ENCODE assay signal across 8 cellular contexts in the genomic region with DNA sequence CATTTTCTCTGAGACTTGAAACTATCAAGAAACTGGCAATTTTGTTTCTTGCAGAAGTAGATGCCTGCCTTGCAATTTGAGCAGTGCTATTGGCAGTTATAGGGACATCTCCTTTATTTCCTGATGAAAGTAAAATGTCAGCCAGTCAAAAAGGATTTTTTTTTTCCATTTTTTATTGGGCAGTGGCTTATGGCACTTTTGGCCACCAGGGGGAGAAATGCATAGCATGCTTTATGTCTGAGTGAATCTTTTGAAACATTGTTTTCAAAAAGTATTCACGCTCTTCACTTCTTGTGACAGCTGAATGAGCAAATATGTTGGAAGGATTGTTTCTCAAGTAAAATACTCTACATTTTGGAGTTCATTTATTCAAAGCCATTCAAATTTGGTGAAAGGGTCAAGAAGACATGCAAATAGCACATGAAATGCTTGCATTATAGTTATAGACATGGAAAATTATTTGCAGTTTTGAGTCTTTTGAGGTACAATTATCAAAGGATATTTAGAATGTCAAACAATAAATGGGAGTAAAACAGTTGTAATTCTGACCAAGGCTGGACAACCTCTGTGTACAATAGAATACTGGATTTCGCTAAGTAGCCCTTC.
DNase-seq lines count a peak whose midpoint lies in the region; ATAC-seq and TF ChIP-seq lines count a peak whose summit lies in the region.

No MANE protein-coding gene starts in this region.

- no peaks in the 10 kb centered on the region for H3K27me3 ChIP-seq in HCT116 (ENCODE audit: insufficient read depth, low read length)
- H3K27me3 ChIP-seq in SJCRH30, result no peaks in the 10 kb centered on the region
- no peaks in the 10 kb centered on the region for H3K27me3 ChIP-seq in tibial nerve
- no peaks in the 10 kb centered on the region for H3K27me3 ChIP-seq in aorta (ENCODE audit: control insufficient read depth in 1 of 2, insufficient read depth in 2 of 2, low read length in 1 of 2)

- 0 out of 4 replicates have a peak, but pooled peaks cover 0 to 3% of the 10 kb centered on the region in 2 experiments for H3K9me3 ChIP-seq in HCT116 (ENCODE audit: control insufficient read depth in 1 of 2, insufficient read depth in 1 of 2, low read depth in 1 of 2, low read length in 2 of 2)
- H3K9me3 ChIP-seq in SJCRH30 (replicated peaks), result no peaks in the 10 kb centered on the region
- H3K9me3 ChIP-seq in tibial nerve, result peaks cover 0 to 12% (median 4%) of the 10 kb centered on the region in 4 donors
- H3K9me3 ChIP-seq in aorta (ENCODE audit: control insufficient read depth, low read length), result no peaks in the 10 kb centered on the region

- DNase-seq in COLO668 (lab: John Stamatoyannopoulos, UW; ENCODE audit: unreplicated experiment) (peak; percentile 47), HCT116 (ENCODE audit: low read depth, low spot score) (peak; percentile 18), SJCRH30 (peak; percentile 11 to 49), glutamatergic neuron (peak; percentile 56), tibial nerve (ENCODE audit: low spot score in 2 of 2) (peak in 1 of 2 donors; percentile 43), aorta (no peak), T-cell (no peak)
- DNase-seq in activated CD4-positive, alpha-beta memory T cell treated with anti-CD3 and anti-CD28 coated beads for 36 hours, result no peak

- H3K79me2 ChIP-seq in HCT116 (ENCODE audit: insufficient read depth, low read length), result no peaks in the 10 kb centered on the region

- CTCF ChIA-PET in HCT116 (lab: Charles Lee) (interaction anchor here (2.2 kb wide), 1 partner anchor 64 kb away, joined by 10 read pairs; no protein-coding TSS in a partner anchor), T-cell (lab: Charles Lee) (no interaction called here)
- CTCF ChIA-PET in activated CD4-positive, alpha-beta memory T cell treated with anti-CD3 and anti-CD28 coated beads for 36 hours (lab: Charles Lee), result interaction anchor here (0.6 kb wide), 1 partner anchor 193 kb away, joined by 3 read pairs; no protein-coding TSS in a partner anchor

- TF ChIP-seq RAD21 in HCT116 (IDR thresholded peaks at IDR 0.05; ENCODE audit: low read depth), result no peak

- H3K27ac ChIP-seq in HCT116 (ENCODE audit: low read depth, low read length), result no peak overlapping the region
- no peak overlapping the region for H3K27ac ChIP-seq in SJCRH30
- H3K27ac ChIP-seq in tibial nerve, result no peak overlapping the region
- H3K27ac ChIP-seq in aorta (ENCODE audit: low read depth in 1 of 2, low read length in 2 of 2), result no peak overlapping the region

- peak overlapping the region; percentile 98 for H3K27ac Mint-ChIP-seq in glutamatergic neuron (ENCODE audit: unreplicated experiment)
- no peak overlapping the region for H3K27ac Mint-ChIP-seq in activated CD4-positive, alpha-beta memory T cell treated with anti-CD3 and anti-CD28 coated beads for 36 hours
- H3K27ac Mint-ChIP-seq in T-cell, result no peak overlapping the region

- H3K36me3 Mint-ChIP-seq in glutamatergic neuron (ENCODE audit: unreplicated experiment) (peaks cover 3% of the 10 kb centered on the region), T-cell (no peaks in the 10 kb centered on the region)
- H3K36me3 Mint-ChIP-seq in activated CD4-positive, alpha-beta memory T cell treated with anti-CD3 and anti-CD28 coated beads for 36 hours, result no peaks in the 10 kb centered on the region

- H3K4me1 ChIP-seq in HCT116 (ENCODE audit: control insufficient read depth in 1 of 2, insufficient read depth in 2 of 2, low read length in 2 of 2) (no peaks in the 10 kb centered on the region), SJCRH30 (no peaks in the 10 kb centered on the region), tibial nerve (no peaks in the 10 kb centered on the region), aorta (ENCODE audit: control insufficient read depth in 1 of 2, insufficient read depth in 2 of 2, low read length in 2 of 2) (no peaks in the 10 kb centered on the region)

- no peak; the same call in 1 of the 2 replicates for ATAC-seq in HCT116
- ATAC-seq in aorta (ENCODE audit: low FRiP score), result no peak
- no peak for ATAC-seq in T-cell (replicated peaks in 1 of 4)

- H4K20me1 ChIP-seq in HCT116 (ENCODE audit: insufficient read depth), result no peaks in the 10 kb centered on the region

- H3K9me2 ChIP-seq in HCT116 (ENCODE audit: insufficient read depth), result no peaks in the 10 kb centered on the region

- H3K27me3 Mint-ChIP-seq in glutamatergic neuron (ENCODE audit: unreplicated experiment) (peaks cover 3% of the 10 kb centered on the region), T-cell (no peaks in the 10 kb centered on the region)
- H3K27me3 Mint-ChIP-seq in activated CD4-positive, alpha-beta memory T cell treated with anti-CD3 and anti-CD28 coated beads for 36 hours, result no peaks in the 10 kb centered on the region

- 58% methylated on average over 2 of the region's 2 CpGs for WGBS in tibial nerve, 2 donors
- 79 to 80% methylated on average over 2 of the region's 2 CpGs for WGBS in aorta, 2 donors

- H3K4me3 Mint-ChIP-seq in glutamatergic neuron (ENCODE audit: unreplicated experiment) (no peak overlapping the region), T-cell (no peak overlapping the region)
- no peak overlapping the region for H3K4me3 Mint-ChIP-seq in activated CD4-positive, alpha-beta memory T cell treated with anti-CD3 and anti-CD28 coated beads for 36 hours

- peaks cover 9% of the 10 kb centered on the region for H3K4me1 Mint-ChIP-seq in glutamatergic neuron (ENCODE audit: low read depth, unreplicated experiment)
- no peaks in the 10 kb centered on the region for H3K4me1 Mint-ChIP-seq in activated CD4-positive, alpha-beta memory T cell treated with anti-CD3 and anti-CD28 coated beads for 36 hours (ENCODE audit: low read depth)
- no peaks in the 10 kb centered on the region for H3K4me1 Mint-ChIP-seq in T-cell

- H3K4me3 ChIP-seq in HCT116 (replicated peaks in 1 of 2; ENCODE audit: low read depth in 1 of 2, low read length in 2 of 2) (no peak overlapping the region), SJCRH30 (no peak overlapping the region), tibial nerve (no peak overlapping the region), aorta (ENCODE audit: low read length in 2 of 2) (no peak overlapping the region)

- BruUV-seq in HCT116 (replicated peaks; lab: Mats Ljungman, UMichigan), result no TSS peak

- H3K36me3 ChIP-seq in HCT116 (ENCODE audit: control insufficient read depth in 1 of 2, insufficient read depth in 2 of 2, low read length in 2 of 2) (no peaks in the 10 kb centered on the region), SJCRH30 (no peaks in the 10 kb centered on the region), tibial nerve (no peaks in the 10 kb centered on the region), aorta (ENCODE audit: control insufficient read depth in 1 of 2, insufficient read depth in 2 of 2, low read length in 1 of 2) (no peaks in the 10 kb centered on the region)

- RAD21 ChIA-PET in HCT116 (lab: Charles Lee; ENCODE audit: low non-redundant PET in 1 of 2, low total read pairs in 2 of 2, uncharacterized antibody in 2 of 2, unreplicated experiment in 2 of 2), result no interaction called here

- peak; percentile 14 to 70 (median 62); a peak in 5 of 6 replicates for TF ChIP-seq CTCF in HCT116 (IDR thresholded peaks at IDR 0.05 in 2 of 3, conservative IDR thresholded peaks at IDR 0.05 in 1 of 3; ENCODE audit: borderline replicate concordance in 1 of 3, insufficient read depth in 1 of 3, low read depth in 2 of 3, low read length in 2 of 3)
- peak; percentile 95 for TF ChIP-seq CTCF in glutamatergic neuron (IDR thresholded peaks at IDR 0.05; ENCODE audit: partially characterized antibody, unreplicated experiment)
- TF ChIP-seq CTCF in tibial nerve (IDR thresholded peaks at IDR 0.05), result peak; percentile 20 to 53 (median 39)

- TF ChIP-seq POLR2A in HCT116 (IDR thresholded peaks at IDR 0.05; ENCODE audit: borderline replicate concordance, extremely low read depth, insufficient read depth, insufficient read length), result no peak
- no peak for TF ChIP-seq POLR2A in tibial nerve (IDR thresholded peaks at IDR 0.05)

- no peak overlapping the region for H3K4me2 ChIP-seq in HCT116 (ENCODE audit: low read length)

- H2AFZ ChIP-seq in HCT116 (ENCODE audit: low read depth, low read length, poor library complexity, severe bottlenecking), result no peak overlapping the region

- H3K9me3 Mint-ChIP-seq in glutamatergic neuron (ENCODE audit: unreplicated experiment), result peaks cover 9% of the 10 kb centered on the region
- H3K9me3 Mint-ChIP-seq in activated CD4-positive, alpha-beta memory T cell treated with anti-CD3 and anti-CD28 coated beads for 36 hours, result peaks cover 13% of the 10 kb centered on the region
- peaks cover 0 to 23% (median 13%) of the 10 kb centered on the region in 3 donors for H3K9me3 Mint-ChIP-seq in T-cell

- TF ChIP-seq EP300 in tibial nerve (IDR thresholded peaks at IDR 0.05), result no peak

- intact Hi-C loops in HCT116 (cut with micrococcal nuclease) (no loop called here), aorta (cut with DNase I) (loop anchor here in 1 of 2 donors (10.0 kb wide), 1 partner anchor 499 kb away; no protein-coding TSS in a partner anchor)
- intact Hi-C loops in activated CD4-positive, alpha-beta memory T cell treated with anti-CD3 and anti-CD28 coated beads for 36 hours (cut with micrococcal nuclease), result loop anchor here (5.0 kb wide), 1 partner anchor 501 kb away; no protein-coding TSS in a partner anchor

- POLR2A ChIA-PET in HCT116 (lab: Charles Lee) (no interaction called here), T-cell (lab: Charles Lee) (no interaction called here)
- POLR2A ChIA-PET in activated CD4-positive, alpha-beta memory T cell treated with anti-CD3 and anti-CD28 coated beads for 36 hours (lab: Charles Lee), result no interaction called here

- H3K9ac ChIP-seq in HCT116 (ENCODE audit: low read length), result no peak overlapping the region

TF ChIP-seq in HCT116, 20 proteins besides CTCF, POLR2A, EP300 and RAD21 (continues in another document):
- TF ChIP-seq, protein P1, sequence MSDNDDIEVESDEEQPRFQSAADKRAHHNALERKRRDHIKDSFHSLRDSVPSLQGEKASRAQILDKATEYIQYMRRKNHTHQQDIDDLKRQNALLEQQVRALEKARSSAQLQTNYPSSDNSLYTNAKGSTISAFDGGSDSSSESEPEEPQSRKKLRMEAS (IDR thresholded peaks at IDR 0.05), result no peak
- no peak for TF ChIP-seq FOSL1 (IDR thresholded peaks at IDR 0.05; ENCODE audit: low read depth)
- no peak for TF ChIP-seq ELF1 (IDR thresholded peaks at IDR 0.05; ENCODE audit: borderline replicate concordance, low read depth)
- no peak for TF ChIP-seq CEBPB (IDR thresholded peaks at IDR 0.05; ENCODE audit: low read depth)
- no peak for TF ChIP-seq SP1 (IDR thresholded peaks at IDR 0.05; ENCODE audit: low read depth)
- TF ChIP-seq TCF7L2 (IDR thresholded peaks at IDR 0.05; ENCODE audit: borderline replicate concordance, extremely low read depth, insufficient read depth, insufficient read length), result no peak

Comparison
In these comparisons a context has a peak if more than half of its experiments do, and no peak if none do; other contexts are left out.
1. DNase-seq: peak in COLO668 (single experiment), HCT116 (single experiment), SJCRH30 (2 of 2) and glutamatergic neuron (single experiment); none in aorta (0 of 2), activated CD4-positive, alpha-beta memory T cell treated with anti-CD3 and anti-CD28 coated beads for 36 hours (single experiment) and T-cell (0 of 34).
2. CTCF ChIP-seq: peak in every context shown above with its lines; median percentile 95 in glutamatergic neuron; 62 in HCT116; 39 in tibial nerve.
3. CTCF ChIA-PET loops: an anchor here in HCT116 (2.2 kb wide) and activated CD4-positive, alpha-beta memory T cell treated with anti-CD3 and anti-CD28 coated beads for 36 hours (0.6 kb wide); none called in T-cell.